9 cellular contexts compared by ENCODE assay signal in genomic region chr21:42164064-42164789, GRCh38. TPM values are rescaled to one million over a fixed set of nuclear protein-coding genes. Genes with fewer than 3 reads are reported as not detected.
DNase-seq lines count a peak whose midpoint lies in the region; ATAC-seq, FAIRE-seq and TF ChIP-seq lines count a peak whose summit lies in the region.
"Had no signal": no experiment of that assay in that cellular context is flagged by ENCODE, and none has a peak within 500 bp of the region (broad histone marks: within the 10 kb centered on the region; RNA-seq: fewer than 3 reads in every experiment).

No MANE protein-coding gene starts in this region.

- no peak overlapping the region for H3K27ac ChIP-seq in A549
- H3K27ac ChIP-seq in Panc1 (ENCODE audit: low read length) = no peak overlapping the region
- H3K27ac ChIP-seq in right cardiac atrium (ENCODE audit: low read length) = no peak overlapping the region
- H3K27ac ChIP-seq in spleen = no peak overlapping the region

- peak; percentile 42 for TF ChIP-seq CTCF in A549 (IDR thresholded peaks at IDR 0.05)
- TF ChIP-seq CTCF in Panc1 (IDR thresholded peaks at IDR 0.05) = no peak; the same call in 1 of the 2 replicates
- peak; percentile 35 to 80 (median 73) for TF ChIP-seq CTCF in spleen (IDR thresholded peaks at IDR 0.05 in 8 of 11, conservative IDR thresholded peaks at IDR 0.05 in 3 of 11)

- H3K4me1 Mint-ChIP-seq in activated naive CD4-positive, alpha-beta T cell treated with anti-CD3 and anti-CD28 coated beads, Interleukin-2, amount 10 ng/mL, durations not matched to agents 7 days and 5 days = peaks cover 34% of the 10 kb centered on the region

- BruUV-seq in Panc1 (replicated peaks; lab: Mats Ljungman, UMichigan) = no TSS peak

- no peak overlapping the region for H3K4me2 ChIP-seq in A549

- POLR2A ChIA-PET in A549 (lab: Yijun Ruan, JAX) (no interaction called here), Panc1 (lab: Charles Lee) (no interaction called here)

- no peaks in the 10 kb centered on the region for H3K36me3 ChIP-seq in Panc1 (ENCODE audit: control insufficient read depth, insufficient read depth, low read length)
- H3K36me3 ChIP-seq in spleen = no peaks in the 10 kb centered on the region

- H3K4me1 ChIP-seq in A549 (no peaks in the 10 kb centered on the region), Panc1 (ENCODE audit: control insufficient read depth, insufficient read depth, low read length) (no peaks in the 10 kb centered on the region), right cardiac atrium (ENCODE audit: control insufficient read depth, insufficient read depth, low read length) (no peaks in the 10 kb centered on the region), spleen (peaks cover 0 to 20% (median 9%) of the 10 kb centered on the region in 6 donors)

- TF ChIP-seq EP300 in A549 (IDR thresholded peaks at IDR 0.05) = no peak

- no peak for TF ChIP-seq POLR2A in A549 (IDR thresholded peaks at IDR 0.05; ENCODE audit: low read length)
- no peak for TF ChIP-seq POLR2A in spleen (IDR thresholded peaks at IDR 0.05)

- no peak overlapping the region for H3K4me3 Mint-ChIP-seq in activated naive CD4-positive, alpha-beta T cell treated with anti-CD3 and anti-CD28 coated beads, Interleukin-2, amount 10 ng/mL, durations not matched to agents 7 days and 5 days

- no peak overlapping the region for H3K4me3 ChIP-seq in A549
- no peak overlapping the region for H3K4me3 ChIP-seq in Panc1 (ENCODE audit: low read depth in 2 of 2, low read length in 2 of 2)
- H3K4me3 ChIP-seq in right cardiac atrium (ENCODE audit: low read length) = no peak overlapping the region
- no peak overlapping the region for H3K4me3 ChIP-seq in spleen

- 51% methylated on average over 7 of the region's 7 CpGs for WGBS in A549 (ENCODE audit: missing lambda C conversion rate)
- 47% methylated on average over 7 of the region's 7 CpGs for WGBS in right cardiac atrium
- WGBS in spleen, 5 donors = 53 to 66% (median 55%) methylated on average over 7 of the region's 7 CpGs

- FAIRE-seq in A549 (lab: Jason Lieb, UNC) (no peak), GM18507 (lab: Jason Lieb, UNC) (peak; percentile 80)
- FAIRE-seq: endometrium had no signal

- in situ Hi-C loops in Panc1 (cut with HindIII; ENCODE audit: low pct_unique_long_range_greater_than_20kb, low sequenced_read_pairs) = no loop called here

- no peak overlapping the region for H3K27ac Mint-ChIP-seq in activated naive CD4-positive, alpha-beta T cell treated with anti-CD3 and anti-CD28 coated beads, Interleukin-2, amount 10 ng/mL, durations not matched to agents 7 days and 5 days

- no peaks in the 10 kb centered on the region for H3K27me3 ChIP-seq in Panc1 (ENCODE audit: control insufficient read depth, insufficient read depth, low read length)
- H3K27me3 ChIP-seq in right cardiac atrium (ENCODE audit: control insufficient read depth, insufficient read depth) = no peaks in the 10 kb centered on the region
- H3K27me3 ChIP-seq in spleen (replicated peaks in 1 of 7) = peaks cover 0 to 11% (median 0%) of the 10 kb centered on the region in 7 donors

- intact Hi-C loops in Panc1 (cut with micrococcal nuclease; ENCODE audit: unreplicated experiment) (no loop called here), right cardiac atrium (cut with DNase I) (loop anchor here in 2 of 4 donors (10.0 kb wide), 1 partner anchor 91 kb away; no protein-coding TSS in a partner anchor), spleen (cut with DNase I; ENCODE audit: low total_unique reads) (no loop called here)

- H3K36me3 Mint-ChIP-seq in activated naive CD4-positive, alpha-beta T cell treated with anti-CD3 and anti-CD28 coated beads, Interleukin-2, amount 10 ng/mL, durations not matched to agents 7 days and 5 days = no peaks in the 10 kb centered on the region

- peak; percentile 81 to 85; a peak in 5 of 6 replicates for ATAC-seq in A549
- ATAC-seq in Panc1 = peak; percentile 87
- peak; percentile 68 to 76 for ATAC-seq in right cardiac atrium
- no peak for ATAC-seq in GM21529 (IDR thresholded peaks at IDR 0.05; ENCODE audit: unreplicated experiment)
- ATAC-seq in HG03280 (IDR thresholded peaks at IDR 0.05; ENCODE audit: unreplicated experiment) = no peak

- H3K9me3 ChIP-seq in A549 (no peaks in the 10 kb centered on the region), Panc1 (ENCODE audit: control insufficient read depth, insufficient read depth, low read depth, low read length) (no peaks in the 10 kb centered on the region), right cardiac atrium (ENCODE audit: control insufficient read depth, low read length) (no peaks in the 10 kb centered on the region), spleen (no peaks in the 10 kb centered on the region)

- H3K9me3 Mint-ChIP-seq in activated naive CD4-positive, alpha-beta T cell treated with anti-CD3 and anti-CD28 coated beads, Interleukin-2, amount 10 ng/mL, durations not matched to agents 7 days and 5 days = no peaks in the 10 kb centered on the region

- TF ChIP-seq RAD21 in A549 (conservative IDR thresholded peaks at IDR 0.05 in 1 of 2, IDR thresholded peaks at IDR 0.05 in 1 of 2) = peak; percentile 60 to 68

- peaks cover 7% of the 10 kb centered on the region for H3K27me3 Mint-ChIP-seq in activated naive CD4-positive, alpha-beta T cell treated with anti-CD3 and anti-CD28 coated beads, Interleukin-2, amount 10 ng/mL, durations not matched to agents 7 days and 5 days

- DNase-seq in A549 (ENCODE audit: low read depth in 1 of 2, low spot score in 1 of 2) (peak in 1 of 2 experiments; percentile 24), GM18507 (ENCODE audit: extremely low spot score, insufficient read length, low read depth) (peak; percentile 38), Panc1 (ENCODE audit: low read depth, low spot score) (no peak), right cardiac atrium (peak; percentile 56 to 79 (median 77)), spleen (peak; percentile 89)
- DNase-seq in activated naive CD4-positive, alpha-beta T cell treated with anti-CD3 and anti-CD28 coated beads, Interleukin-2, amount 10 ng/mL, durations not matched to agents 7 days and 5 days = peak; percentile 74

- CTCF ChIA-PET in A549 (lab: Yijun Ruan, JAX) (interaction anchor here (0.7 to 2.5 kb wide), 14 partner anchors 9 to 286 kb away, joined by 3 to 13 read pairs (median 4); no protein-coding TSS in a partner anchor), Panc1 (lab: Charles Lee) (interaction anchor here (0.5 kb wide), 1 partner anchor 145 kb away, joined by 5 read pairs; no protein-coding TSS in a partner anchor)
- CTCF ChIA-PET in activated naive CD4-positive, alpha-beta T cell treated with anti-CD3 and anti-CD28 coated beads, Interleukin-2, amount 10 ng/mL, durations not matched to agents 7 days and 5 days (lab: Charles Lee) = interaction anchor here (0.7 to 7.7 kb wide), 22 partner anchors 9 to 700 kb away, joined by 3 to 135 read pairs (median 5); partner anchors contain the start of gene ABCG1

TF ChIP-seq in A549, 52 proteins besides CTCF, POLR2A, EP300 and RAD21:
- TF ChIP-seq BCL3 (IDR thresholded peaks at IDR 0.05) (no peak), SMC3 (IDR thresholded peaks at IDR 0.05) (peak; percentile 64)
TF ChIP-seq in A549: peak in this region for 1.

RNA-seq across cellular contexts. Expression of gene ABCG1, which starts 54.7 kb away (rescaled TPM):
- polyA plus RNA-seq in A549 (2011; rRNA removed) (5.1 and 6.8 TPM in 2 replicates), A549 (2017; fragmentation: RNase III; extraction: RNeasy Plus Mini Kit Qiagen cat#74134 plus additional on column Dnase treatment) (0.51 to 2.6 TPM (median 2.3 TPM) in 3 replicates), right cardiac atrium (5.7 TPM), spleen (10 to 100 TPM; 14.6 to 17.0 (median 15.6) TPM)
- 0.40 and 0.54 TPM in 2 replicates for polyA plus RNA-seq in A549 (2012; cell fraction: cytosol; rRNA removed)
- 1.0 and 1.4 TPM in 2 replicates for polyA plus RNA-seq in A549 (2012; cell fraction: nucleus; rRNA removed)
- polyA minus RNA-seq in A549 (2011; rRNA and poly(A)+ RNA removed) = 7.2 and 9.8 TPM in 2 replicates
- total RNA-seq in Panc1 (2021; ENCODE audit: unreplicated experiment) (0.80 TPM), right cardiac atrium (10 to 100 TPM in 1 of 4 donors, 1 to 10 TPM in 3; 3.6 to 11.5 (median 5.8) TPM), spleen (100 to 1,000 TPM in 5 of 7 donors, 10 to 100 TPM in 2; 76.7 to 143 (median 103) TPM)
- 2.0 TPM for polyA plus RNA-seq in Panc1 (2012; ENCODE audit: insufficient read length)

Comparison
In these comparisons a context has a peak if more than half of its experiments do, and no peak if none do; other contexts are left out.
1. ATAC-seq: peak in A549 (2 of 2), Panc1 (single experiment) and right cardiac atrium (2 of 2); none in GM21529 (single experiment) and HG03280 (single experiment).
2. RNA of gene ABCG1, which starts 54.7 kb away (total RNA-seq): 76.7 to 143 TPM in spleen; 3.6 to 11.5 TPM in right cardiac atrium and 0.80 TPM in Panc1 (single experiment); every median in the first group is over 4 times any median in the second.